ENCODE assay signal across 1 cellular context in the genomic region with DNA sequence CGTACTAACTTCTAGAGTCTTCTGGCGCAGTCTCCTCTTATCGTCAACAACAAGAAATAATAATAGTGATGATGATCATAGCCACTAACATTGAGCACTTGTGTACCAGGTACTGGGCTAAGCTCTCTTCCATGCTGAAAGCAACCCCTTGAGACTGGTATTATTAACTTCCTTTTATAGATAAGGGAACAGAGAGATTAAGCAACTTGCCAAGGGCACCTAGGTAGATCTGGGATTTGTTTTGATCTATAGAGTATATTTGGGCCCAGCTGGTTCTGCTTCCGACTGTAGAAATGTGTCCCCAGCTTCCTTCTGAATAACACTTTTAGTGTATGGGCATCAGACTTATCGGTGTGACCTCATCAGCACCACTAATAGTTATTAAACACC.
TF ChIP-seq lines count a peak whose summit lies in the region.

No MANE protein-coding gene starts in this region.

TF ChIP-seq in HepG2, 621 proteins besides CTCF, POLR2A, EP300 and RAD21:
- TF ChIP-seq, protein P1, sequence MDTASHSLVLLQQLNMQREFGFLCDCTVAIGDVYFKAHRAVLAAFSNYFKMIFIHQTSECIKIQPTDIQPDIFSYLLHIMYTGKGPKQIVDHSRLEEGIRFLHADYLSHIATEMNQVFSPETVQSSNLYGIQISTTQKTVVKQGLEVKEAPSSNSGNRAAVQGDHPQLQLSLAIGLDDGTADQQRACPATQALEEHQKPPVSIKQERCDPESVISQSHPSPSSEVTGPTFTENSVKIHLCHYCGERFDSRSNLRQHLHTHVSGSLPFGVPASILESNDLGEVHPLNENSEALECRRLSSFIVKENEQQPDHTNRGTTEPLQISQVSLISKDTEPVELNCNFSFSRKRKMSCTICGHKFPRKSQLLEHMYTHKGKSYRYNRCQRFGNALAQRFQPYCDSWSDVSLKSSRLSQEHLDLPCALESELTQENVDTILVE (CRISPR knock-in tag; IDR thresholded peaks at IDR 0.05), result 0 out of 2 replicates have a peak, but pooled peaks have one; percentile 7
- no peak for TF ChIP-seq NCOR1 (IDR thresholded peaks at IDR 0.05; ENCODE audit: borderline replicate concordance, low read length)
- TF ChIP-seq, protein P2, sequence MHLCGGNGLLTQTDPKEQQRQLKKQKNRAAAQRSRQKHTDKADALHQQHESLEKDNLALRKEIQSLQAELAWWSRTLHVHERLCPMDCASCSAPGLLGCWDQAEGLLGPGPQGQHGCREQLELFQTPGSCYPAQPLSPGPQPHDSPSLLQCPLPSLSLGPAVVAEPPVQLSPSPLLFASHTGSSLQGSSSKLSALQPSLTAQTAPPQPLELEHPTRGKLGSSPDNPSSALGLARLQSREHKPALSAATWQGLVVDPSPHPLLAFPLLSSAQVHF (CRISPR knock-in tag; IDR thresholded peaks at IDR 0.05), result no peak
